In genomic region chr13:114056205-114057013, GRCh38 we compare ENCODE assay signal across 19 cellular contexts.
A peak's percentile ranks its signal among the peaks of the same experiment; 100 is the strongest.
DNase-seq lines count a peak whose midpoint lies in the region; ATAC-seq, FAIRE-seq and TF ChIP-seq lines count a peak whose summit lies in the region.
"Had no signal": no experiment of that assay in that cellular context is flagged by ENCODE, and none has a peak within 500 bp of the region (broad histone marks: within the 10 kb centered on the region; RNA-seq: fewer than 3 reads in every experiment).

No MANE protein-coding gene starts in this region.

- H3K9me1 ChIP-seq in K562 (ENCODE audit: control insufficient read depth, insufficient read depth, low read length) = no peaks in the 10 kb centered on the region

- no peaks in the 10 kb centered on the region for H3K27me3 ChIP-seq in CD4-positive, CD25-positive, alpha-beta regulatory T cell (ENCODE audit: control insufficient read depth, insufficient read depth, low read length)
- no peaks in the 10 kb centered on the region for H3K27me3 ChIP-seq in K562 (ENCODE audit: control insufficient read depth in 2 of 2, insufficient read depth in 2 of 2, low read length in 2 of 2)
- H3K27me3 ChIP-seq in WERI-Rb-1 (ENCODE audit: insufficient read depth, low read depth, severe bottlenecking) = no peaks in the 10 kb centered on the region

- TF ChIP-seq POLR2A in K562 (conservative IDR thresholded peaks at IDR 0.05) = no peak

- intact Hi-C loops in K562 (cut with micrococcal nuclease) = no loop called here

- TF ChIP-seq EP300 in K562 (IDR thresholded peaks at IDR 0.05; ENCODE audit: low read length) = no peak

- in situ Hi-C loops in K562 (cut with MboI) = no loop called here

- no peaks in the 10 kb centered on the region for H4K20me1 ChIP-seq in K562 (replicated peaks; ENCODE audit: control insufficient read depth, insufficient read depth, low read length)

- H3K36me3 Mint-ChIP-seq in CD4-positive, CD25-positive, alpha-beta regulatory T cell = peaks cover 24% of the 10 kb centered on the region
- peaks cover 0 to 72% (median 6%) of the 10 kb centered on the region in 3 donors for H3K36me3 Mint-ChIP-seq in naive thymus-derived CD8-positive, alpha-beta T cell
- H3K36me3 Mint-ChIP-seq: type B pancreatic cell had no signal

- POLR2A ChIA-PET in K562 (lab: Yijun Ruan, JAX) = interaction anchor here (0.6 to 0.7 kb wide), 2 partner anchors 14 to 21 kb away, joined by 3 to 4 read pairs; no protein-coding TSS in a partner anchor
- POLR2A ChIA-PET in naive thymus-derived CD8-positive, alpha-beta T cell (lab: Charles Lee) = interaction anchor here (1.0 to 1.7 kb wide), 4 partner anchors 9 to 87 kb away, joined by 3 to 7 read pairs (median 4); no protein-coding TSS in a partner anchor

- TF ChIP-seq RAD21 in K562 (CRISPR knock-in tag; conservative IDR thresholded peaks at IDR 0.05 in 1 of 2, IDR thresholded peaks at IDR 0.05 in 1 of 2) = no peak

- no peak overlapping the region; a peak in 1 of 4 replicates for H3K9ac ChIP-seq in K562 (ENCODE audit: insufficient read depth in 1 of 2, low read depth in 2 of 2, low read length in 2 of 2)

- ATAC-seq in CD4-positive, CD25-positive, alpha-beta regulatory T cell (ENCODE audit: low read depth in 2 of 2) = no peak
- ATAC-seq in K562 = no peak
- ATAC-seq in naive thymus-derived CD8-positive, alpha-beta T cell = no peak
- ATAC-seq: activated T-helper 17 cell treated with anti-CD3 and anti-CD28 coated beads, Interleukin-2, amount 50 U/mL, for 72 hours; mucosa of descending colon had no signal

- peaks cover 24% of the 10 kb centered on the region for H3K4me1 ChIP-seq in CD4-positive, CD25-positive, alpha-beta regulatory T cell (ENCODE audit: control insufficient read depth, insufficient read depth, low read length, poor library complexity, severe bottlenecking)
- peaks cover 4 to 67% of the 10 kb centered on the region in 2 experiments; a peak in 4 of 5 replicates for H3K4me1 ChIP-seq in K562 (replicated peaks in 1 of 2; ENCODE audit: control insufficient read depth in 2 of 2, insufficient read depth in 2 of 2, low read length in 2 of 2)

- TF ChIP-seq CTCF in K562 (IDR thresholded peaks at IDR 0.05 in 2 of 3, conservative IDR thresholded peaks at IDR 0.05 in 1 of 3; ENCODE audit: insufficient read depth in 2 of 3, low read depth in 1 of 3, low read length in 3 of 3) = no peak
- TF ChIP-seq CTCF in WERI-Rb-1 (IDR thresholded peaks at IDR 0.05; ENCODE audit: low read depth, low read length) = no peak

- BruUV-seq in K562 (replicated peaks; lab: Mats Ljungman, UMichigan) = no TSS peak

- no peaks in the 10 kb centered on the region for H3K9me3 ChIP-seq in CD4-positive, CD25-positive, alpha-beta regulatory T cell (ENCODE audit: control insufficient read depth in 2 of 2, low read length in 2 of 2)
- no peaks in the 10 kb centered on the region for H3K9me3 ChIP-seq in K562 (replicated peaks; ENCODE audit: control insufficient read depth, insufficient read depth, low read depth, low read length)
- no peaks in the 10 kb centered on the region for H3K9me3 ChIP-seq in WERI-Rb-1 (ENCODE audit: severe bottlenecking)
- H3K9me3 ChIP-seq: mucosa of descending colon had no signal

- peaks cover 8% of the 10 kb centered on the region; the same call in 2 of the 3 replicates for H3K79me2 ChIP-seq in K562 (ENCODE audit: control insufficient read depth, insufficient read depth, low read length)

- H3K4me3 Mint-ChIP-seq in CD4-positive, CD25-positive, alpha-beta regulatory T cell = peak overlapping the region in 2 of 4 donors; percentile 22 to 46
- peak overlapping the region in 4 of 10 donors; percentile 18 to 83 (median 48) for H3K4me3 Mint-ChIP-seq in naive thymus-derived CD8-positive, alpha-beta T cell
- H3K4me3 Mint-ChIP-seq: activated CD4-positive, alpha-beta T cell treated with anti-CD3 and anti-CD28 coated beads, Interleukin-2, amount 10 ng/mL, durations not matched to agents 7 days and 5 days; activated T-helper 17 cell treated with anti-CD3 and anti-CD28 coated beads, Interleukin-2, amount 50 U/mL, for 72 hours; type B pancreatic cell had no signal

- CTCF ChIA-PET in K562 (lab: Yijun Ruan, JAX; ENCODE audit: low intra/inter-chr PET ratio) = interaction anchor here (0.7 kb wide), 1 partner anchor 309 kb away, joined by 3 read pairs; no protein-coding TSS in a partner anchor

- no peak overlapping the region for H2AFZ ChIP-seq in K562 (ENCODE audit: low read depth, low read length)

- FAIRE-seq in K562 (lab: Jason Lieb, UNC) = no peak
- FAIRE-seq: bronchial epithelial cell, keratinocyte had no signal

- no peak overlapping the region for H3K27ac ChIP-seq in CD4-positive, CD25-positive, alpha-beta regulatory T cell (ENCODE audit: insufficient read depth, low read length, poor library complexity, severe bottlenecking)
- H3K27ac ChIP-seq in K562 (ENCODE audit: extremely low read depth, low read depth, low read length) (no peak overlapping the region), WERI-Rb-1 (no peak overlapping the region)

- no peak for DNase-seq in CD4-positive, CD25-positive, alpha-beta regulatory T cell
- DNase-seq in Kasumi-1 (lab: John Stamatoyannopoulos, UW) (peak; percentile 16 to 40), K562 (ENCODE audit: extremely low read depth in 1 of 4, low spot score in 3 of 4) (no peak), hepatic stellate cell (ENCODE audit: low spot score) (no peak), glomerular visceral epithelial cell (ENCODE audit: extremely low spot score) (no peak), WERI-Rb-1 (no peak), NCI-H345 treated with DMSO at 0.1 percent for 48 hours (lab: John Stamatoyannopoulos, UW; ENCODE audit: unreplicated experiment) (no peak)
- no peak for DNase-seq in naive thymus-derived CD8-positive, alpha-beta T cell
- DNase-seq: activated CD4-positive, alpha-beta T cell treated with anti-CD3 and anti-CD28 coated beads, Interleukin-2, amount 10 ng/mL, durations not matched to agents 7 days and 5 days; AML-193; glutamatergic neuron; mucosa of descending colon; NCI-H1694 treated with DMSO at 0.1 percent for 48 hours; NCI-H69 had no signal

- H3K4me3 ChIP-seq in CD4-positive, CD25-positive, alpha-beta regulatory T cell (ENCODE audit: low read depth, low read length) = no peak overlapping the region
- H3K4me3 ChIP-seq in K562 = no peak overlapping the region
- no peak overlapping the region for H3K4me3 ChIP-seq in WERI-Rb-1 (ENCODE audit: low read depth, low read length)
- H3K4me3 ChIP-seq: mucosa of descending colon had no signal

- no peak overlapping the region for H3K4me2 ChIP-seq in K562 (ENCODE audit: insufficient read depth, low read length)

- H3K4me1 Mint-ChIP-seq in CD4-positive, CD25-positive, alpha-beta regulatory T cell = peaks cover 0 to 61% (median 11%) of the 10 kb centered on the region in 4 donors
- H3K4me1 Mint-ChIP-seq in naive thymus-derived CD8-positive, alpha-beta T cell = peaks cover 25 to 80% (median 55%) of the 10 kb centered on the region in 4 donors

- no peaks in the 10 kb centered on the region for H3K27me3 Mint-ChIP-seq in CD4-positive, CD25-positive, alpha-beta regulatory T cell
- peaks cover 0 to 1% (median 0%) of the 10 kb centered on the region in 5 donors for H3K27me3 Mint-ChIP-seq in naive thymus-derived CD8-positive, alpha-beta T cell
- H3K27me3 Mint-ChIP-seq: activated CD4-positive, alpha-beta T cell treated with anti-CD3 and anti-CD28 coated beads, Interleukin-2, amount 10 ng/mL, durations not matched to agents 7 days and 5 days; activated T-helper 17 cell treated with anti-CD3 and anti-CD28 coated beads, Interleukin-2, amount 50 U/mL, for 72 hours; progenitor cell of endocrine pancreas; type B pancreatic cell had no signal

- WGBS in K562 (ENCODE audit: insufficient coverage, low coverage, missing lambda C conversion rate) = 87% methylated on average over 10 of the region's 28 CpGs

- peaks cover 80% of the 10 kb centered on the region for H3K36me3 ChIP-seq in CD4-positive, CD25-positive, alpha-beta regulatory T cell (ENCODE audit: control insufficient read depth, insufficient read depth, low read length)
- peaks cover 12% of the 10 kb centered on the region; the same call in 1 of the 3 replicates for H3K36me3 ChIP-seq in K562 (ENCODE audit: control insufficient read depth, insufficient read depth, low read length)
- H3K36me3 ChIP-seq in WERI-Rb-1 = peaks cover 10% of the 10 kb centered on the region; the same call in 1 of the 2 replicates

- peaks cover 0 to 2% (median 0%) of the 10 kb centered on the region in 7 donors for H3K9me3 Mint-ChIP-seq in CD4-positive, CD25-positive, alpha-beta regulatory T cell
- H3K9me3 Mint-ChIP-seq in naive thymus-derived CD8-positive, alpha-beta T cell = peaks cover 0 to 5% (median 0%) of the 10 kb centered on the region in 9 donors
- H3K9me3 Mint-ChIP-seq: activated CD4-positive, alpha-beta T cell treated with anti-CD3 and anti-CD28 coated beads, Interleukin-2, amount 10 ng/mL, durations not matched to agents 7 days and 5 days; activated T-helper 17 cell treated with anti-CD3 and anti-CD28 coated beads, Interleukin-2, amount 50 U/mL, for 72 hours; type B pancreatic cell had no signal

- peak overlapping the region in 2 of 3 donors; percentile 28 to 87 for H3K27ac Mint-ChIP-seq in CD4-positive, CD25-positive, alpha-beta regulatory T cell
- peak overlapping the region in 9 of 10 donors; percentile 11 to 75 (median 52) for H3K27ac Mint-ChIP-seq in naive thymus-derived CD8-positive, alpha-beta T cell
- H3K27ac Mint-ChIP-seq: activated CD4-positive, alpha-beta T cell treated with anti-CD3 and anti-CD28 coated beads, Interleukin-2, amount 10 ng/mL, durations not matched to agents 7 days and 5 days; progenitor cell of endocrine pancreas; type B pancreatic cell had no signal

TF ChIP-seq in K562, 482 proteins besides CTCF, POLR2A, EP300 and RAD21:
- no peak for TF ChIP-seq TCF3 (CRISPR knock-in tag; IDR thresholded peaks at IDR 0.05)
- TF ChIP-seq ZNF347 (CRISPR knock-in tag; IDR thresholded peaks at IDR 0.05; ENCODE audit: low read depth) = no peak
- 0 out of 2 replicates have a peak, but pooled peaks have one; percentile 2 for TF ChIP-seq MAX (CRISPR knock-in tag; IDR thresholded peaks at IDR 0.05)
- TF ChIP-seq CBX3 (IDR thresholded peaks at IDR 0.05; ENCODE audit: borderline replicate concordance in 1 of 2, low read length in 2 of 2) = no peak
- no peak for TF ChIP-seq HDAC3 (IDR thresholded peaks at IDR 0.05; ENCODE audit: borderline replicate concordance, partially characterized antibody)

Comparison
In these comparisons a context has a peak if more than half of its experiments do, and no peak if none do; other contexts are left out.
1. DNase-seq: peak in Kasumi-1 (2 of 2); none in CD4-positive, CD25-positive, alpha-beta regulatory T cell (0 of 3), K562 (0 of 4), naive thymus-derived CD8-positive, alpha-beta T cell (0 of 10), hepatic stellate cell (single experiment), glomerular visceral epithelial cell (single experiment), WERI-Rb-1 (single experiment) and NCI-H345 treated with DMSO at 0.1 percent for 48 hours (single experiment).